In the genomic region with DNA sequence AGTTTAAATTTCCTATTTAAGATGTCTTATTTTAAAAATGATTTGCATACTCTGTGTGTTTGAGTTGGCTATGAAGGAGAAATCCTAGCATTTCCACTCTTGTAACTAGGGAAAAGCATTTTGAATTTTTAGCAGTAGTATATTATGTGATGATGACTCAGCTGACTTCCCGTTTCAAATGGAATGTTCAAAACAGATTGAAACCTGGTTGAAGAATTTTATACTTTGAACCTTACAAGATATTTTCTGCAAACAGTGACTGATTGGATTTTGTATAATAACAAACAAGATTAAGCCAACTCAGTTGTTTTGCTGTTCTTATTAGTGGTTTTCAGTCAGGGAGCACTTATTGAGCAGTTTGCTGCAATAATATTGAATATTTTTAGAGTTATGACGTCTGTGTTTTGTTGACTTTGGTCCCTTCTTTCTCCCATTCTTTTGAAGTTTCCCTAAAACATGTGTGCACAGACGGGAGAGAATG, we compare ENCODE assay signal across 11 cellular contexts. TPM values are rescaled to one million over a fixed set of nuclear protein-coding genes. Genes with fewer than 3 reads are reported as not detected.
A peak's percentile ranks its signal among the peaks of the same experiment; 100 is the strongest.
DNase-seq lines count a peak whose midpoint lies in the region; ATAC-seq and TF ChIP-seq lines count a peak whose summit lies in the region.
"Had no signal": no experiment of that assay in that cellular context is flagged by ENCODE, and none has a peak within 500 bp of the region (broad histone marks: within the 10 kb centered on the region; RNA-seq: fewer than 3 reads in every experiment).

No MANE protein-coding gene starts in this region.

- H3F3A ChIP-seq in PC-9 (ENCODE audit: insufficient read depth, low read depth), result peaks cover 28% of the 10 kb centered on the region

- TF ChIP-seq CTCF in PC-9 (conservative IDR thresholded peaks at IDR 0.05) (no peak), epithelial cell of proximal tubule (conservative IDR thresholded peaks at IDR 0.05; ENCODE audit: low read depth, low read length) (no peak), omental fat pad (IDR thresholded peaks at IDR 0.05) (no peak)

- DNase-seq in AG20443 (ENCODE audit: low spot score), result peak; percentile 26
- DNase-seq in PC-9, result peak in 1 of 2 experiments; percentile 60
- peak; percentile 27 for DNase-seq in epithelial cell of proximal tubule (ENCODE audit: low read depth)
- no peak for DNase-seq in omental fat pad (ENCODE audit: low spot score)
- DNase-seq in activated CD4-positive, alpha-beta T cell treated with anti-CD3 and anti-CD28 coated beads for 1 hour, result no peak
- DNase-seq: activated CD4-positive, alpha-beta memory T cell treated with anti-CD3 and anti-CD28 coated beads, Interleukin-2, amount 10 ng/mL, durations not matched to agents 7 days and 5 days; NCI-H2081 treated with DMSO at 0.1 percent for 48 hours; small intestine had no signal

- H3K4me3 ChIP-seq in PC-9 (peak overlapping the region; percentile 7; the same call in 1 of the 2 replicates), epithelial cell of proximal tubule (ENCODE audit: low read depth, low read length) (no peak overlapping the region)

- peak overlapping the region; percentile 79 for H3K27ac ChIP-seq in PC-9

- H3K36me3 ChIP-seq in PC-9 (ENCODE audit: low read depth), result peaks cover 6% of the 10 kb centered on the region

- no peaks in the 10 kb centered on the region for H3K9me3 ChIP-seq in PC-9 (ENCODE audit: insufficient read depth, low read depth)

- H4K20me1 ChIP-seq in PC-9 (ENCODE audit: insufficient read depth), result peaks cover 33% of the 10 kb centered on the region

- peaks cover 100% of the 10 kb centered on the region for H3K79me2 ChIP-seq in PC-9 (ENCODE audit: low read depth)

- no TSS peak for BruUV-seq in PC-9 (replicated peaks; lab: Mats Ljungman, UMichigan)

- no peaks in the 10 kb centered on the region for H3K27me3 ChIP-seq in PC-9 (ENCODE audit: insufficient read depth, low read depth)

- H3K9me2 ChIP-seq in PC-9 (ENCODE audit: insufficient read depth), result no peaks in the 10 kb centered on the region

- ATAC-seq in omental fat pad (ENCODE audit: low FRiP score) (peak; percentile 64), GM21526 (IDR thresholded peaks at IDR 0.05; ENCODE audit: low FRiP score, unreplicated experiment) (no peak), HG02571 (IDR thresholded peaks at IDR 0.05; ENCODE audit: unreplicated experiment) (no peak), GM21619 (IDR thresholded peaks at IDR 0.05; ENCODE audit: unreplicated experiment) (no peak)

- no peak overlapping the region for H2AFZ ChIP-seq in PC-9

- POLR2A ChIA-PET in PC-9 (lab: Charles Lee; ENCODE audit: unreplicated experiment), result interaction anchor here (0.6 kb wide), 1 partner anchor 10 kb away, joined by 3 read pairs; no protein-coding TSS in a partner anchor

- peaks cover 48% of the 10 kb centered on the region for H3K4me1 ChIP-seq in PC-9 (replicated peaks; ENCODE audit: insufficient read depth)

- H3K4me2 ChIP-seq in PC-9, result peak overlapping the region; percentile 60

- intact Hi-C loops in PC-9 (cut with micrococcal nuclease; ENCODE audit: unreplicated experiment), result no loop called here

- CTCF ChIA-PET in PC-9 (lab: Charles Lee), result interaction anchor here (0.5 kb wide), 1 partner anchor 195 kb away, joined by 3 read pairs; no protein-coding TSS in a partner anchor

RNA-seq across cellular contexts. Expression of a gene that starts 8.0 kb away (rescaled TPM):
- 66.8 and 84.8 TPM in 2 replicates for total RNA-seq in PC-9 (2021)
- 13.6 and 29.5 TPM in 2 replicates for total RNA-seq in epithelial cell of proximal tubule
- total RNA-seq in omental fat pad, result 10 to 100 TPM; 30.7 to 89.5 (median 53.0) TPM

Comparison
In these comparisons a context has a peak if more than half of its experiments do, and no peak if none do; other contexts are left out.
1. DNase-seq: peak in AG20443 (single experiment) and epithelial cell of proximal tubule (single experiment); none in omental fat pad (single experiment) and activated CD4-positive, alpha-beta T cell treated with anti-CD3 and anti-CD28 coated beads for 1 hour (single experiment).